In the genomic region with DNA sequence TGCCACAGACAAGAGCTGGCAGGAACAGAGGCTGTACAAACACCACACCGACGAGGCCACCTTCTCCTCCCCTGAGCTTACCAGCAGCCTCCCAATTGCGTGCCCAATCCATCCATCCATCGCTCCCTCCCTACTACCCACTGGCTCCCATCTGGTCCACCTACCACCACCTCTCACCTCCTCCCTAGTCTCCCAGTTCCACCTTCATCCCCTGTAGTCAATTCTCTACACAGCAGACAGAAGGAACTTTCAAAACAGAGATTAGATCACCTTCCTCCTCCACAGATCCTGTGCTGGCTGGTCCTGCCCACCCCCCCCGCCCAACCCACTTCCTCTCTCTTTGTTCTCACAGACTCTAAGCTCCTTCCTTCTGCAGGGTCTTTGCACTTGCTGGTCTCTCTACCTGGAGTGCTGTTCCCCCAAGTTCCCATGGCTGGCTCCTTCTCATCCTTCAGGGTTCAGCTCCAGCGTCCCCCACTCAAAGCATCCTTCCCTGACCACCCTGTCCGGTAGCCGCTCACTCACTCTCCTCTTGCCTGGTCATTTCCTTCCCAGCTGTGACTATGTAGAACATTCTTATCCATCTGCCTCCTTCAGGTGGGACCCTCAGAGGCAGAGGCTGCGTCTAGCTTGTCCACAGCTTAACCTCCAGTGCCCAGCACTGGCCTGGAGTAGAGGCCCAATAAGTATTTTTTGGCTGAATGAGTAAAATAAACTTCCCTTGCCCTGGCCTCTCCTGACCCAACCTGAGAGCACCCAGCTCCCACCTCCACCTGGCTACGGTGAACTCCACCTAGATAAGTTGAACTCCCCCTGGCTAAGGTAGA, we compare ENCODE assay signal across 1 cellular context.
TF ChIP-seq lines count a peak whose summit lies in the region.

No MANE protein-coding gene starts in this region.

TF ChIP-seq in GM12878, 131 proteins besides CTCF, POLR2A, EP300 and RAD21:
- TF ChIP-seq SPI1 (IDR thresholded peaks at IDR 0.05; ENCODE audit: borderline replicate concordance, insufficient read depth, low read depth, low read length) (peak; percentile 43; the same call in 1 of the 2 replicates), FOS (IDR thresholded peaks at IDR 0.05; ENCODE audit: borderline replicate concordance, extremely low read depth, insufficient read length) (no peak)
TF ChIP-seq in GM12878: peak in this region for 1.
